8 cellular contexts compared by ENCODE assay signal in genomic region chr10:96370575-96371157, GRCh38.
DNase-seq lines count a peak whose midpoint lies in the region; ATAC-seq lines count a peak whose summit lies in the region.

No MANE protein-coding gene starts in this region.

- ATAC-seq in GM19035 (IDR thresholded peaks at IDR 0.05; ENCODE audit: unreplicated experiment) (no peak), HG03135 (IDR thresholded peaks at IDR 0.05; ENCODE audit: unreplicated experiment) (no peak)

- peak; percentile 42 for DNase-seq in DMS79 treated with DMSO at 0.1 percent for 48 hours (lab: John Stamatoyannopoulos, UW)
- peak; percentile 37 for DNase-seq in KG1 (lab: John Stamatoyannopoulos, UW)
- DNase-seq in SKM-1 (lab: John Stamatoyannopoulos, UW; ENCODE audit: unreplicated experiment), result peak; percentile 23
- DNase-seq in anterior cingulate cortex (lab: John Stamatoyannopoulos, UW), result peak in 41 of 58 donors; percentile 6 to 70 (median 28)
- peak in 33 of 51 donors; percentile 7 to 69 (median 30) for DNase-seq in hypothalamus (lab: John Stamatoyannopoulos, UW)
- DNase-seq in smooth muscle cell of the brain vasculature (ENCODE audit: low read depth, low spot score), result peak; percentile 15
